13 cellular contexts compared by ENCODE assay signal in the genomic region with DNA sequence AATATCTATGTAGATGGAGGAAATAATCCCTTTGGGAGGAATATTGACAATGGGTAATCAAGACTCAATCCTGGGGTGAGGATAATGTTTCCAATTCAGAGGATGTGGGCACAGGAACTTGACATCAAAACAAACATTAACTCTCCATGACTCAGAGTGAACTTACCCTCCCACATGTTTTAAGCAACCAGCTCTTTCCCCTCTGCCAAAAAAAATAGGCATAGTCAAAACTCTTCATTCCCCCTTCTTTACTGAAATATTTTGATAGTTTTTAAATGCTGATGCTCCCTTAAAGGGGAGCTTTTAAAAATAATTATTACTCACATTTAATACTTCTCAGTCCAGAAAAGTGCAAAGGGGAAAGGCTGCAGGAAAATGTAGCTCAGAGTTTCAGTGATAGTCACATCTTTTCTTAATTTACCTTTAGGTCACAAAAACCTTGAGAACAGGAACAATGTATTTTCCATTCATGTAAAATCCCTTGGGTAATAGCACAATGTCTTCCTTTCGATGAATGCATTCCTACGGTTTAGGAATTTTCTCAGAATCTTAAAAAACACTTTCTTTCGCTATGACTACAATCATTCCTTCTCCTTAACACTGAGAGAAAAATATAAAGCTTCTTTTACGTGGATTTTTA.
DNase-seq lines count a peak whose midpoint lies in the region; FAIRE-seq and TF ChIP-seq lines count a peak whose summit lies in the region.
"Had no signal": no experiment of that assay in that cellular context is flagged by ENCODE, and none has a peak within 500 bp of the region (broad histone marks: within the 10 kb centered on the region; RNA-seq: fewer than 3 reads in every experiment).

No MANE protein-coding gene starts in this region.

- H3K4me1 Mint-ChIP-seq in HFFc6 (ENCODE audit: low read depth), result no peaks in the 10 kb centered on the region

- H3K36me3 Mint-ChIP-seq in HFFc6 (ENCODE audit: low read depth), result no peaks in the 10 kb centered on the region; the same call in 1 of the 2 replicates
- H3K36me3 Mint-ChIP-seq: activated naive CD8-positive, alpha-beta T cell had no signal

- no peak overlapping the region for H3K4me3 ChIP-seq in bronchial epithelial cell (ENCODE audit: low read depth, low read length)

- H3K27me3 Mint-ChIP-seq in HFFc6 (ENCODE audit: insufficient read depth), result no peaks in the 10 kb centered on the region
- H3K27me3 Mint-ChIP-seq: activated CD8-positive, alpha-beta T cell treated with anti-CD3 and anti-CD28 coated beads for 36 hours; activated naive CD8-positive, alpha-beta T cell had no signal

- no peak overlapping the region for H3K27ac Mint-ChIP-seq in HFFc6
- H3K27ac Mint-ChIP-seq: activated CD8-positive, alpha-beta T cell treated with anti-CD3 and anti-CD28 coated beads for 36 hours; activated naive CD8-positive, alpha-beta T cell had no signal

- H3K36me3 ChIP-seq in bronchial epithelial cell (ENCODE audit: control insufficient read depth, insufficient read depth, low read length), result no peaks in the 10 kb centered on the region

- H3K27me3 ChIP-seq in bronchial epithelial cell (ENCODE audit: control insufficient read depth, insufficient read depth, low read length), result no peaks in the 10 kb centered on the region

- no peak for FAIRE-seq in bronchial epithelial cell (lab: Jason Lieb, UNC)

- DNase-seq in EH (ENCODE audit: low read depth), result peak; percentile 54
- peak; percentile 45 for DNase-seq in MV-4-11 (lab: John Stamatoyannopoulos, UW)
- DNase-seq in bronchial epithelial cell (ENCODE audit: low read depth), result peak; percentile 87
- peak; percentile 58 for DNase-seq in myocyte (ENCODE audit: low read depth)
- DNase-seq in SW 1271 (lab: John Stamatoyannopoulos, UW), result no peak
- no peak for DNase-seq in HUDEP-2 (lab: John Stamatoyannopoulos, UW; ENCODE audit: unreplicated experiment in 76 of 76)
- no peak for DNase-seq in HFFc6
- DNase-seq in HK-2 (ENCODE audit: unreplicated experiment), result no peak
- DNase-seq: activated CD8-positive, alpha-beta T cell treated with anti-CD3 and anti-CD28 coated beads for 36 hours; Caco-2; NCI-H1694 treated with DMSO at 0.1 percent for 48 hours; right cardiac atrium had no signal

- peaks cover 20% of the 10 kb centered on the region for H3K9me3 Mint-ChIP-seq in HFFc6
- H3K9me3 Mint-ChIP-seq: activated CD8-positive, alpha-beta T cell treated with anti-CD3 and anti-CD28 coated beads for 36 hours had no signal

- no peak overlapping the region for H3K4me3 Mint-ChIP-seq in HFFc6
- H3K4me3 Mint-ChIP-seq: activated CD8-positive, alpha-beta T cell treated with anti-CD3 and anti-CD28 coated beads for 36 hours; activated naive CD8-positive, alpha-beta T cell had no signal

- TF ChIP-seq CTCF in bronchial epithelial cell (IDR thresholded peaks at IDR 0.05; ENCODE audit: insufficient read depth, low read length, severe bottlenecking) (no peak), HFFc6 (IDR thresholded peaks at IDR 0.05) (no peak)

Comparison
In these comparisons a context has a peak if more than half of its experiments do, and no peak if none do; other contexts are left out.
1. DNase-seq: peak in EH (single experiment), MV-4-11 (single experiment), bronchial epithelial cell (single experiment) and myocyte (single experiment); none in SW 1271 (0 of 2), HUDEP-2 (0 of 76), HFFc6 (single experiment) and HK-2 (single experiment).